ENCODE assay signal across 8 cellular contexts in genomic region chr6:31791324-31792089, GRCh38. TPM values are rescaled to one million over a fixed set of nuclear protein-coding genes. Genes with fewer than 3 reads are reported as not detected.
DNase-seq lines count a peak whose midpoint lies in the region; ATAC-seq, FAIRE-seq and TF ChIP-seq lines count a peak whose summit lies in the region.

No MANE protein-coding gene starts in this region.

- H3K4me3 Mint-ChIP-seq in HFFc6: no peak overlapping the region; the same call in 1 of the 2 replicates

- FAIRE-seq in RCC 7860 (lab: Jason Lieb, UNC): no peak

- DNase-seq in NCI-H510A treated with DMSO at 0.1 percent for 48 hours (lab: John Stamatoyannopoulos, UW): peak; percentile 64
- no peak for DNase-seq in NCI-H510A (lab: John Stamatoyannopoulos, UW)
- DNase-seq in HFFc6: peak; percentile 23
- peak; percentile 16 for DNase-seq in RCC 7860 (ENCODE audit: low spot score)
- peak; percentile 66 for DNase-seq in choroid plexus epithelial cell (ENCODE audit: low read depth)
- DNase-seq in mucosa of gallbladder (ENCODE audit: low spot score): peak; percentile 37

- H3K27ac Mint-ChIP-seq in HFFc6: peak overlapping the region; percentile 76

- peaks cover 5% of the 10 kb centered on the region; the same call in 1 of the 2 replicates for H3K27me3 Mint-ChIP-seq in HFFc6 (ENCODE audit: insufficient read depth)

- H3K4me3 ChIP-seq in choroid plexus epithelial cell (ENCODE audit: low read depth, low read length): no peak overlapping the region

- no peaks in the 10 kb centered on the region for H3K9me3 Mint-ChIP-seq in HFFc6

- peaks cover 31% of the 10 kb centered on the region for H3K36me3 Mint-ChIP-seq in HFFc6 (ENCODE audit: low read depth)

- H3K4me1 Mint-ChIP-seq in HFFc6 (ENCODE audit: low read depth): peaks cover 38% of the 10 kb centered on the region

- peak; percentile 79 for TF ChIP-seq CTCF in HFFc6 (IDR thresholded peaks at IDR 0.05)
- peak; percentile 80 for TF ChIP-seq CTCF in choroid plexus epithelial cell (conservative IDR thresholded peaks at IDR 0.05; ENCODE audit: low read depth, low read length)

- ATAC-seq in GM21526 (IDR thresholded peaks at IDR 0.05; ENCODE audit: low FRiP score, unreplicated experiment) (no peak), GM18517 (IDR thresholded peaks at IDR 0.05; ENCODE audit: unreplicated experiment) (no peak)

RNA-seq across cellular contexts. Expression of gene VARS1, which starts 4.0 kb away (rescaled TPM):
- total RNA-seq in HFFc6 (2021; fragmentation: NEBNext Ultra II Directional; extraction: Animal tissue kit (Norgen Biotek cat#: 25700)): 100 to 1,000 TPM; 117 to 144 (median 127) TPM
- total RNA-seq in mucosa of gallbladder: 49.7 TPM

RNA-seq across cellular contexts. Expression of gene VWA7, which starts 14.4 kb away (rescaled TPM):
- under 1 TPM; 0.24 to 0.83 (median 0.64) TPM for total RNA-seq in HFFc6 (2021; fragmentation: NEBNext Ultra II Directional; extraction: Animal tissue kit (Norgen Biotek cat#: 25700))
- 18.5 TPM for total RNA-seq in mucosa of gallbladder

RNA-seq across cellular contexts. Expression of gene LSM2, which starts 15.3 kb away (rescaled TPM):
- 10 to 100 TPM; 31.8 to 48.5 (median 43.4) TPM for total RNA-seq in HFFc6 (2021; fragmentation: NEBNext Ultra II Directional; extraction: Animal tissue kit (Norgen Biotek cat#: 25700))
- 32.5 TPM for total RNA-seq in mucosa of gallbladder

RNA-seq across cellular contexts. Expression of gene HSPA1L, which starts 23.6 kb away (rescaled TPM):
- 1 to 10 TPM; 1.2 to 1.9 (median 1.6) TPM for total RNA-seq in HFFc6 (2021; fragmentation: NEBNext Ultra II Directional; extraction: Animal tissue kit (Norgen Biotek cat#: 25700))
- total RNA-seq in mucosa of gallbladder: 2.8 TPM

RNA-seq across cellular contexts. Expression of gene HSPA1A, which starts 23.8 kb away (rescaled TPM):
- total RNA-seq in HFFc6 (2021; fragmentation: NEBNext Ultra II Directional; extraction: Animal tissue kit (Norgen Biotek cat#: 25700)): 100 to 1,000 TPM in 1 of 6 experiments, 10 to 100 TPM in 5; 78.5 to 102 (median 84.7) TPM
- 347 TPM for total RNA-seq in mucosa of gallbladder

Comparison
In these comparisons a context has a peak if more than half of its experiments do, and no peak if none do; other contexts are left out.
1. RNA of gene VWA7, which starts 14.4 kb away (total RNA-seq): 18.5 TPM in mucosa of gallbladder (single experiment); 0.24 to 0.83 TPM in HFFc6; every median in the first group is over 10 times any median in the second.